ENCODE assay signal across 9 cellular contexts in the genomic region with DNA sequence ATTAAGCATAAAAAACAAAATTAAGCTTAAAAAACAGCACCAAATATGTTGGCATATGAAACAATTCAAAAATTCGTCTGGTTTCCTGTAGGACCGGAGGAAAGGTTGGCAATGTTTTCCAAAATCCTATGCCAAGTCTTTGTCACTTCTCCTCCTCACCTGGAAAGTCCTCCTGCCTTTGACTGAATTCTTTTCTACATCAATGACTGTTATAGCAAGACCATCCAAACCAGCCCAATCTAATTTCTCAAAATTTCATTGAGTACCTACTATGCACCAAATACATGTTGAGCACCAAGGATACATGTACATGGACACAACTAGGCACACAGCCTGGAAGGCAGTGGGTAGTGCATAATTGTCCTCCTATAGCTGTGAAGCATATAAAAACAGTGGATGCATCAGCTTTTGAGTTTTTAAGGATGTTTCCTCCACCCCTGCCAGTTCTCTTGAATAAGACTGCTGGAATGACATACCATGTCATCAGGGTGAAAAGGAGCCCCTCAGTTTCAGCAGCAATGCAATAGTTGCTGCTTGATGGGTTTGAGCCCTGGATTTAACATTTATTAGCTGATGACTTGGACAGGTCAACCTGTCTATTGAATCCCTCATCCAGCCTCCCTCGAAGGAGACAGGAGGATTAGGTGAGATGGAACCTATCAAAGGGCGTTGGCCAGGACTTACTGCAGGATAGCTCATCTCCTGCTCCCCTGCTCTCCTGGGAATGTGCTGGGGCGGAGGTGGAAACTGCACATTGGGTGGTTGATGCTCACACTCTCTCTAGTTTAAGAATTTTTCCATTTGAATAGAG. TPM values are rescaled to one million over a fixed set of nuclear protein-coding genes. Genes with fewer than 3 reads are reported as not detected.
"Had no signal": no experiment of that assay in that cellular context is flagged by ENCODE, and none has a peak within 500 bp of the region (broad histone marks: within the 10 kb centered on the region; RNA-seq: fewer than 3 reads in every experiment).

No MANE protein-coding gene starts in this region.

- DNase-seq: GDM1, GF-D8 had no signal

- FAIRE-seq: G401.6, GM12878, GM12891, GM12892, GM18507, GM19239 had no signal

- ATAC-seq: GM12878 had no signal

- H3K4me3 ChIP-seq: GM12878 had no signal

RNA-seq across cellular contexts. Expression of gene FABP1, which starts 4.5 kb away (rescaled TPM):
- total RNA-seq: G401, GM12878 had no signal
- polyA plus RNA-seq: GM12878 had no signal

RNA-seq across cellular contexts. Expression of gene THNSL2, which starts 46.8 kb away (rescaled TPM):
- total RNA-seq: G401 had no signal
- polyA plus RNA-seq: GM12878 had no signal

RNA-seq across cellular contexts. Expression of gene SMYD1, which starts 55.7 kb away (rescaled TPM):
- total RNA-seq: G401, GM12878 had no signal
